In genomic region chr1:234612352-234613127, GRCh38 we compare ENCODE assay signal across 8 cellular contexts. TPM values are rescaled to one million over a fixed set of nuclear protein-coding genes. Genes with fewer than 3 reads are reported as not detected.
DNase-seq lines count a peak whose midpoint lies in the region; ATAC-seq, FAIRE-seq and TF ChIP-seq lines count a peak whose summit lies in the region.

No MANE protein-coding gene starts in this region.

- POLR2A ChIA-PET in GM12878 (lab: Charles Lee), result interaction anchor here (0.5 to 6.6 kb wide), 34 partner anchors 10 to 470 kb away, joined by 3 to 73 read pairs (median 5); no protein-coding TSS in a partner anchor

- intact Hi-C loops in GM12878 (cut with micrococcal nuclease; ENCODE audit: unreplicated experiment), result loop anchor here (2.0 to 5.0 kb wide), 2 partner anchors 65 to 270 kb away; no protein-coding TSS in a partner anchor

- H3K79me2 ChIP-seq in GM12878 (ENCODE audit: control insufficient read depth, insufficient read depth, low read length), result peaks cover 25% of the 10 kb centered on the region

- peak overlapping the region; percentile 74 for H3K4me3 ChIP-seq in GM12878
- H3K4me3 ChIP-seq in skeletal muscle cell (ENCODE audit: low read depth, low read length), result peak overlapping the region; percentile 21

- no peak for TF ChIP-seq CTCF in GM13977 (IDR thresholded peaks at IDR 0.05; ENCODE audit: extremely low read depth, insufficient read depth, missing control alignments)
- no peak for TF ChIP-seq CTCF in GM12878 (IDR thresholded peaks at IDR 0.05 in 2 of 3, conservative IDR thresholded peaks at IDR 0.05 in 1 of 3; ENCODE audit: control insufficient read depth in 2 of 3, extremely low read depth in 1 of 3, insufficient read depth in 1 of 3, low read depth in 3 of 3, low read length in 3 of 3)

- peak overlapping the region; percentile 98 for H3K27ac ChIP-seq in GM12878 (ENCODE audit: control insufficient read depth, insufficient read depth)

- peak; percentile 79 for TF ChIP-seq POLR2A in GM12878 (IDR thresholded peaks at IDR 0.05; ENCODE audit: low read depth, low read length)

- H3K27me3 ChIP-seq in GM12878 (replicated peaks in 1 of 2; ENCODE audit: control insufficient read depth in 2 of 2, insufficient read depth in 2 of 2, low read length in 1 of 2), result no peaks in the 10 kb centered on the region

- RAD21 ChIA-PET in GM12878 (lab: Charles Lee; ENCODE audit: unreplicated experiment), result interaction anchor here (0.7 to 6.7 kb wide), 49 partner anchors 10 to 471 kb away, joined by 3 to 128 read pairs (median 5); partner anchors contain the start of gene TARBP1

- peak; percentile 24; the same call in 1 of the 2 replicates for TF ChIP-seq RAD21 in GM12878 (IDR thresholded peaks at IDR 0.05; ENCODE audit: insufficient read depth, low read depth, low read length)

- CTCF ChIA-PET in GM12878 (lab: Yijun Ruan, JAX), result interaction anchor here (0.7 to 3.6 kb wide), 28 partner anchors 11 to 471 kb away, joined by 3 to 13 read pairs (median 4); no protein-coding TSS in a partner anchor

- peak overlapping the region; percentile 30 for H3K4me2 ChIP-seq in GM12878 (ENCODE audit: control insufficient read depth, insufficient read depth)

- FAIRE-seq in GM12878 (lab: Jason Lieb, UNC), result peak; percentile 83

- peak overlapping the region; percentile 99 for H3K9ac ChIP-seq in GM12878 (ENCODE audit: control insufficient read depth, insufficient read depth, low read length)

- ATAC-seq in HG02884 (IDR thresholded peaks at IDR 0.05; ENCODE audit: unreplicated experiment) (peak; percentile 33), GM12878 (peak; percentile 48), GM19397 (IDR thresholded peaks at IDR 0.05; ENCODE audit: unreplicated experiment) (no peak)

- H2AFZ ChIP-seq in GM12878 (ENCODE audit: control insufficient read depth, low read depth, low read length), result peak overlapping the region; percentile 40

- WGBS in GM12878 (ENCODE audit: insufficient coverage, insufficient replicate concordance, low lambda C conversion rate, missing lambda C conversion rate), result under 1% methylated on average over 20 of the region's 20 CpGs

- DNase-seq in GM13977 (ENCODE audit: low spot score) (peak; percentile 71), NCI-H2029 (lab: John Stamatoyannopoulos, UW) (peak; percentile 98), T-helper 22 cell (ENCODE audit: low read depth) (peak; percentile 84), GM12878 (ENCODE audit: low read depth, low spot score) (peak; percentile 97), hypothalamus (lab: John Stamatoyannopoulos, UW) (peak in 49 of 51 donors; percentile 43 to 90 (median 77)), skeletal muscle cell (ENCODE audit: low read depth) (peak; percentile 99)

- H3K9me3 ChIP-seq in GM12878 (replicated peaks; ENCODE audit: control insufficient read depth, insufficient read depth, low read length), result no peaks in the 10 kb centered on the region

- TF ChIP-seq EP300 in GM12878 (IDR thresholded peaks at IDR 0.05; ENCODE audit: borderline replicate concordance in 1 of 2, control insufficient read depth in 1 of 2, low read depth in 2 of 2, low read length in 2 of 2), result peak; percentile 86 to 93; a peak in 3 of 4 replicates

- SMC1A ChIA-PET in GM12878 (lab: Charles Lee; ENCODE audit: uncharacterized antibody, unreplicated experiment), result interaction anchor here (0.7 to 7.7 kb wide), 55 partner anchors 8 to 471 kb away, joined by 3 to 137 read pairs (median 5); no protein-coding TSS in a partner anchor

- no peaks in the 10 kb centered on the region for H4K20me1 ChIP-seq in GM12878 (ENCODE audit: control insufficient read depth, insufficient read depth)

- in situ Hi-C loops in GM13977 (cut with MboI; ENCODE audit: low pct_unique_long_range_greater_than_20kb, low sequenced_read_pairs, unreplicated experiment), result loop anchor here (10.0 kb wide), 1 partner anchor 222 kb away; no protein-coding TSS in a partner anchor
- in situ Hi-C loops in GM12878 (cut with MboI), result loop anchor here (5.0 kb wide), 2 partner anchors 115 to 230 kb away; no protein-coding TSS in a partner anchor

- no TSS peak for BruUV-seq in GM12878 (replicated peaks; lab: Mats Ljungman, UMichigan)

- H3K36me3 ChIP-seq in GM12878 (ENCODE audit: control insufficient read depth in 2 of 2, insufficient read depth in 2 of 2, low read length in 1 of 2), result no peaks in the 10 kb centered on the region

- H3K4me1 ChIP-seq in GM12878 (ENCODE audit: control insufficient read depth, insufficient read depth, low read length), result peaks cover 24% of the 10 kb centered on the region

TF ChIP-seq in GM12878, 131 proteins besides CTCF, POLR2A, EP300 and RAD21 (continues in another document):
- TF ChIP-seq HDAC6 (IDR thresholded peaks at IDR 0.05; ENCODE audit: unreplicated experiment) (no peak), CBFB (IDR thresholded peaks at IDR 0.05; ENCODE audit: low read depth) (peak; percentile 22; the same call in 1 of the 2 replicates), DPF2 (IDR thresholded peaks at IDR 0.05) (peak; percentile 49), NR2F1 (conservative IDR thresholded peaks at IDR 0.05) (0 out of 2 replicates have a peak, but pooled peaks have one; percentile 44), RBBP5 (conservative IDR thresholded peaks at IDR 0.05) (no peak), NBN (IDR thresholded peaks at IDR 0.05) (peak; percentile 27; the same call in 1 of the 2 replicates), USF2 (IDR thresholded peaks at IDR 0.05; ENCODE audit: borderline replicate concordance, low read depth, low read length) (peak; percentile 73; the same call in 1 of the 2 replicates), MLLT1 (IDR thresholded peaks at IDR 0.05) (peak; percentile 11; the same call in 1 of the 2 replicates), RELA (IDR thresholded peaks at IDR 0.05; ENCODE audit: borderline replicate concordance, partially characterized antibody) (peak; percentile 49), CEBPB (IDR thresholded peaks at IDR 0.05; ENCODE audit: borderline replicate concordance in 1 of 2, low read depth in 2 of 2, low read length in 2 of 2) (peak in 1 of 2 experiments; percentile 89; a peak in 2 of 4 replicates)

RNA-seq across cellular contexts. Expression of gene IRF2BP2, which starts 2.6 kb away (rescaled TPM):
- total RNA-seq in GM12878 (2013; cell fraction: nucleolus; rRNA removed), result 219 and 220 TPM in 2 replicates
- 54.6 and 61.4 TPM in 2 replicates for total RNA-seq in GM12878 (2014; rRNA removed)
- total RNA-seq in GM12878 (2014; rRNA removed; fragmentation: Illumina TruSeq; extraction: Trizol), result 54.4 and 55.4 TPM in 2 replicates
- total RNA-seq in GM12878 (2021), result 114 TPM in 2 replicates
- polyA plus RNA-seq in GM12878 (2011; ENCODE audit: low read depth), result 26.9 TPM
- polyA plus RNA-seq in GM12878 (2011; rRNA removed), result 39.2 and 49.2 TPM in 2 replicates
- 60.1 and 68.0 TPM in 2 replicates for polyA plus RNA-seq in GM12878 (2011; cell fraction: cytosol; rRNA removed)
- polyA plus RNA-seq in GM12878 (2011; cell fraction: nucleus; rRNA removed), result 254 and 345 TPM in 2 replicates
- polyA plus RNA-seq in GM12878 (2012), result 63.0 and 95.9 TPM in 2 replicates
- 23.9 and 64.7 TPM in 2 replicates for polyA plus RNA-seq in GM12878 (2014; fragmentation: Illumina TruSeq; extraction: Trizol)
- polyA plus RNA-seq in GM12878 (2014; fragmentation: Nextera tagmentation; extraction: Ambion mirVana), result 10 to 100 TPM; 26.2 to 28.1 TPM
- polyA plus RNA-seq in GM12878 (2014; rRNA removed), result 57.6 and 68.9 TPM in 2 replicates
- polyA plus RNA-seq in GM12878 (2016; fragmentation: Nextera tagmentation; extraction: Ambion mirVana), result 10 to 100 TPM in 1 of 2 experiments, 1 to 10 TPM in 1; 7.5 to 12.9 TPM
- polyA minus RNA-seq in GM12878 (2011; rRNA and poly(A)+ RNA removed), result 43.9 and 108 TPM in 2 replicates
- 82.8 and 86.3 TPM in 2 replicates for polyA minus RNA-seq in GM12878 (2011; cell fraction: cytosol; rRNA and poly(A)+ RNA removed)
- 96.7 and 119 TPM in 2 replicates for polyA minus RNA-seq in GM12878 (2011; cell fraction: nucleus; rRNA and poly(A)+ RNA removed)
